ENCODE assay signal across 10 cellular contexts in the genomic region with DNA sequence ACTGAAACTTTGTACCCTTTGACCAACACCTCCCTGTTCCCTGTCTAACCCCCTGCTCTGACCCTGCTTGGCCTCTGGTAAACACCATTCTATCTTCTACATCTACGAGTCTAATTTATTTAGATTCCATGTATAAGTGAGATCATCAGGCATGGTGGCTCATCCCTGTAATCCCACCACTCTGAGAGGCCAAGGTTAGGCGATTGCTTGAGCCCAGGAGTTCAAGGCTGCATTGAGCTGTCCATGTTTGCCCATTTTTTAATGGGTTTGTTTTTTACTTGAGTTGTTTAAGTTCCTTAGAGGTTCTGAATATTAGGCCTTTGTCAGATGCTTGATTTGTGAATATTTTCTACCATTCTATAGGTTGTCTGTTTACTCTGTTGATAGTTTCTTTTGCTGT. TPM values are rescaled to one million over a fixed set of nuclear protein-coding genes. Genes with fewer than 3 reads are reported as not detected.
"Had no signal": no experiment of that assay in that cellular context is flagged by ENCODE, and none has a peak within 500 bp of the region (broad histone marks: within the 10 kb centered on the region; RNA-seq: fewer than 3 reads in every experiment).

No MANE protein-coding gene starts in this region.

- H3K4me3 ChIP-seq: GM23338 had no signal

- FAIRE-seq: H1, H54, HTR-8/SVneo had no signal

- H3K9me3 Mint-ChIP-seq: GM23338, H9 had no signal

- H3K4me3 Mint-ChIP-seq: GM23338, H9, IgD-negative memory B cell had no signal

- H3K36me3 Mint-ChIP-seq: IgD-negative memory B cell had no signal

- H3K4me1 Mint-ChIP-seq: GM23338, H9, IgD-negative memory B cell had no signal

- ATAC-seq: GM23338 had no signal

- DNase-seq: H9, HCEC 1CT, KBM-7 had no signal

- H3K27ac Mint-ChIP-seq: GM23338, H9, IgD-negative memory B cell had no signal

- H3K27ac ChIP-seq: HL-60, KMS-11 had no signal

RNA-seq across cellular contexts. Expression of gene FBXW12, which starts 16.9 kb away (rescaled TPM):
- total RNA-seq: GM23338 had no signal
- polyA plus RNA-seq: IgD-negative memory B cell had no signal

RNA-seq across cellular contexts. Expression of gene PLXNB1, which starts 40.9 kb away (rescaled TPM):
- polyA plus RNA-seq: IgD-negative memory B cell had no signal

RNA-seq across cellular contexts. Expression of gene SPINK8, which starts 55.5 kb away (rescaled TPM):
- total RNA-seq: GM23338, H1, H9 had no signal
- polyA plus RNA-seq: GM23338, IgD-negative memory B cell had no signal
